35 cellular contexts compared by ENCODE assay signal in genomic region chr3:70506775-70507174, GRCh38.
"Had no signal": no experiment of that assay in that cellular context is flagged by ENCODE, and none has a peak within 500 bp of the region (broad histone marks: within the 10 kb centered on the region; RNA-seq: fewer than 3 reads in every experiment).

No MANE protein-coding gene starts in this region.

- DNase-seq: Kasumi-1, MG63, MM.1S, MV-4-11, NCI-H1048, NCI-H1092, NCI-H1092 treated with DMSO at 0.1 percent for 48 hours, NCI-H1105, NCI-H1105 treated with DMSO at 0.1 percent for 48 hours, NCI-H1417, NCI-H1417 treated with DMSO at 0.1 percent for 48 hours, NCI-H1436, NCI-H1436 treated with DMSO at 0.1 percent for 48 hours, NCI-H146, NCI-H1694, NCI-H1694 treated with DMSO at 0.1 percent for 48 hours, NCI-H187, NCI-H187 treated with DMSO at 0.1 percent for 48 hours, NCI-H1930, NCI-H2029, NCI-H2029 treated with DMSO at 0.1 percent for 48 hours, NCI-H2081, NCI-H2081 treated with DMSO at 0.1 percent for 48 hours, NCI-H2107, NCI-H2171, NCI-H2171 treated with DMSO at 0.1 percent for 48 hours, NCI-H2227 treated with DMSO at 0.1 percent for 48 hours, NCI-H226, NCI-H345, NCI-H446, NCI-H446 treated with DMSO at 0.1 percent for 48 hours, NCI-H510A, NCI-H510A treated with DMSO at 0.1 percent for 48 hours, NCI-H524, NCI-H524 treated with DMSO at 0.1 percent for 48 hours had no signal

- H3K27me3 ChIP-seq: MG63 had no signal

- H3K36me3 ChIP-seq: MG63 had no signal

- H3K9me3 ChIP-seq: MG63 had no signal

- H3K4me3 ChIP-seq: MG63 had no signal
